17 cellular contexts compared by ENCODE assay signal in genomic region chr11:87851234-87851633, GRCh38.
DNase-seq lines count a peak whose midpoint lies in the region; ATAC-seq and TF ChIP-seq lines count a peak whose summit lies in the region.
"Had no signal": no experiment of that assay in that cellular context is flagged by ENCODE, and none has a peak within 500 bp of the region (broad histone marks: within the 10 kb centered on the region; RNA-seq: fewer than 3 reads in every experiment).

No MANE protein-coding gene starts in this region.

- H3K27me3 ChIP-seq in skeletal muscle tissue (ENCODE audit: control insufficient read depth in 3 of 3, insufficient read depth in 3 of 3, low read length in 3 of 3) (no peaks in the 10 kb centered on the region), heart right ventricle (no peaks in the 10 kb centered on the region)
- H3K27me3 ChIP-seq: gastroesophageal sphincter, spleen had no signal

- H3K4me3 ChIP-seq in fibroblast of the aortic adventitia (ENCODE audit: low read depth, low read length) (no peak overlapping the region), skeletal muscle tissue (ENCODE audit: low read length in 3 of 3) (no peak overlapping the region), heart right ventricle (no peak overlapping the region)
- H3K4me3 ChIP-seq: gastroesophageal sphincter, spleen had no signal

- no peak overlapping the region for H3K9ac ChIP-seq in skeletal muscle tissue (ENCODE audit: low read depth in 1 of 3, low read length in 3 of 3)
- H3K9ac ChIP-seq: SK-N-SH had no signal

- H3K27ac ChIP-seq in skeletal muscle tissue (ENCODE audit: low read depth, low read length), result peak overlapping the region; percentile 44
- H3K27ac ChIP-seq in heart right ventricle, result no peak overlapping the region
- H3K27ac ChIP-seq: gastroesophageal sphincter, spleen had no signal

- peaks cover 0 to 5% (median 0%) of the 10 kb centered on the region in 3 donors for H3K4me1 ChIP-seq in skeletal muscle tissue (ENCODE audit: control insufficient read depth in 3 of 3, insufficient read depth in 3 of 3, low read length in 3 of 3)
- H3K4me1 ChIP-seq in heart right ventricle, result no peaks in the 10 kb centered on the region
- H3K4me1 ChIP-seq: gastroesophageal sphincter, spleen had no signal

- H3K9me3 ChIP-seq in skeletal muscle tissue (ENCODE audit: control insufficient read depth in 3 of 3, low read length in 3 of 3) (no peaks in the 10 kb centered on the region), heart right ventricle (no peaks in the 10 kb centered on the region)
- H3K9me3 ChIP-seq: gastroesophageal sphincter, SK-N-SH, spleen had no signal

- H3K36me3 ChIP-seq in skeletal muscle tissue (ENCODE audit: control insufficient read depth in 3 of 3, insufficient read depth in 3 of 3, low read length in 3 of 3), result no peaks in the 10 kb centered on the region
- H3K36me3 ChIP-seq in heart right ventricle, result no peaks in the 10 kb centered on the region
- H3K36me3 ChIP-seq: gastroesophageal sphincter, spleen had no signal

- ATAC-seq in HG02642 (IDR thresholded peaks at IDR 0.05; ENCODE audit: poor library complexity, unreplicated experiment) (no peak), heart right ventricle (no peak), GM21717 (IDR thresholded peaks at IDR 0.05; ENCODE audit: unreplicated experiment) (no peak)
- ATAC-seq: activated naive CD8-positive, alpha-beta T cell treated with anti-CD3 and anti-CD28 coated beads, Interleukin-2, amount 50 U/mL, for 24 hours; gastroesophageal sphincter had no signal

- WGBS in heart right ventricle, 2 donors, result 49 to 56% methylated on average over 2 of the region's 2 CpGs

- intact Hi-C loops in heart right ventricle (cut with DNase I), result no loop called here

- DNase-seq in H4 (ENCODE audit: low spot score) (peak; percentile 30), amniotic stem cell (lab: John Stamatoyannopoulos, UW) (peak; percentile 51), fibroblast of the aortic adventitia (ENCODE audit: low read depth) (peak; percentile 1), heart right ventricle (no peak), midbrain (lab: John Stamatoyannopoulos, UW) (no peak)
- DNase-seq: activated naive CD8-positive, alpha-beta T cell treated with anti-CD3 and anti-CD28 coated beads, Interleukin-2, amount 50 U/mL, for 24 hours; activated T-cell treated with anti-CD3 and anti-CD28 coated beads, Interleukin-2, amount 50 U/mL, for 48 hours; immature natural killer cell; NCI-H1417; NCI-H345; nucleus accumbens; SK-N-SH; spleen had no signal

- TF ChIP-seq CTCF in fibroblast of the aortic adventitia (IDR thresholded peaks at IDR 0.05; ENCODE audit: insufficient read depth, low read length) (no peak), heart right ventricle (IDR thresholded peaks at IDR 0.05) (no peak)

Comparison
In these comparisons a context has a peak if more than half of its experiments do, and no peak if none do; other contexts are left out.
1. DNase-seq: peak in H4 (single experiment), amniotic stem cell (single experiment) and fibroblast of the aortic adventitia (single experiment); none in heart right ventricle (0 of 2) and midbrain (single experiment).